ENCODE assay signal across 23 cellular contexts in genomic region chr9:4020038-4020746, GRCh38.
DNase-seq lines count a peak whose midpoint lies in the region; ATAC-seq and TF ChIP-seq lines count a peak whose summit lies in the region.
"Had no signal": no experiment of that assay in that cellular context is flagged by ENCODE, and none has a peak within 500 bp of the region (broad histone marks: within the 10 kb centered on the region; RNA-seq: fewer than 3 reads in every experiment).

No MANE protein-coding gene starts in this region.

- H3K9ac ChIP-seq in Loucy (ENCODE audit: low read depth, low read length, poor library complexity, severe bottlenecking) = no peak overlapping the region

- H3K27me3 ChIP-seq in Loucy (ENCODE audit: insufficient read depth, low read length, poor library complexity, severe bottlenecking) = no peaks in the 10 kb centered on the region
- no peaks in the 10 kb centered on the region for H3K27me3 ChIP-seq in hepatocyte
- no peaks in the 10 kb centered on the region for H3K27me3 ChIP-seq in tibial artery
- H3K27me3 ChIP-seq: breast epithelium, pancreas, sigmoid colon, thyroid gland had no signal

- H3K27ac ChIP-seq in hepatocyte (peak overlapping the region; percentile 59), tibial artery (no peak overlapping the region)
- H3K27ac ChIP-seq: breast epithelium, pancreas, thyroid gland had no signal

- peaks cover 5% of the 10 kb centered on the region for H3K4me1 ChIP-seq in Loucy (ENCODE audit: insufficient read depth, low read length, poor library complexity, severe bottlenecking)
- H3K4me1 ChIP-seq in hepatocyte (ENCODE audit: insufficient read depth) = peaks cover 38% of the 10 kb centered on the region
- no peaks in the 10 kb centered on the region for H3K4me1 ChIP-seq in tibial artery
- H3K4me1 ChIP-seq: breast epithelium had no signal

- H2AFZ ChIP-seq in Loucy (ENCODE audit: low read length) (peak overlapping the region; percentile 54), hepatocyte (no peak overlapping the region)

- DNase-seq in DMS79 (lab: John Stamatoyannopoulos, UW) (peak; percentile 75), amniotic epithelial cell (ENCODE audit: low read depth) (peak; percentile 50), hepatocyte (ENCODE audit: low spot score) (peak; percentile 24), tibial artery (no peak), COLO668 (lab: John Stamatoyannopoulos, UW; ENCODE audit: unreplicated experiment) (no peak)
- DNase-seq in activated effector memory CD4-positive, alpha-beta T cell treated with anti-CD3 and anti-CD28 coated beads, Interleukin-2, amount 50 U/mL, for 16 hours = no peak
- DNase-seq: activated CD4-positive, alpha-beta memory T cell treated with anti-CD3 and anti-CD28 coated beads, Interleukin-2, amount 10 ng/mL, durations not matched to agents 7 days and 5 days; CD4-positive, alpha-beta T cell; DND-41; erythroblast; naive B cell; NCI-H1930; pancreas; sigmoid colon; stimulated activated CD4-positive, alpha-beta T cell treated with anti-CD3 and anti-CD28 coated beads, Interleukin-2, amount 100 ng/mL, for 24 hours; stimulated activated naive CD4-positive, alpha-beta T cell treated with Interleukin-2 at 50 U/mL for 16 hours; thyroid gland had no signal

- no peaks in the 10 kb centered on the region for H3K36me3 ChIP-seq in Loucy (ENCODE audit: insufficient read depth, low read length)
- no peaks in the 10 kb centered on the region for H3K36me3 ChIP-seq in hepatocyte (replicated peaks; ENCODE audit: insufficient read depth, low read depth)
- H3K36me3 ChIP-seq in tibial artery = no peaks in the 10 kb centered on the region
- H3K36me3 ChIP-seq: breast epithelium, pancreas, sigmoid colon, thyroid gland had no signal

- H3K79me2 ChIP-seq in Loucy (ENCODE audit: insufficient read depth, low read length) (no peaks in the 10 kb centered on the region), hepatocyte (no peaks in the 10 kb centered on the region)

- H3K9me3 ChIP-seq in Loucy (ENCODE audit: insufficient read depth, low read depth, low read length) (no peaks in the 10 kb centered on the region), hepatocyte (ENCODE audit: low read depth) (no peaks in the 10 kb centered on the region), tibial artery (no peaks in the 10 kb centered on the region)
- H3K9me3 ChIP-seq: breast epithelium, pancreas, sigmoid colon, thyroid gland had no signal

- TF ChIP-seq CTCF in Loucy (conservative IDR thresholded peaks at IDR 0.05; ENCODE audit: low read length) = no peak
- no peak for TF ChIP-seq CTCF in hepatocyte (IDR thresholded peaks at IDR 0.05; ENCODE audit: poor library complexity)
- TF ChIP-seq CTCF in tibial artery (IDR thresholded peaks at IDR 0.05) = no peak

- no peaks in the 10 kb centered on the region for H4K20me1 ChIP-seq in Loucy (ENCODE audit: insufficient read depth, low read length, poor library complexity, severe bottlenecking)
- no peaks in the 10 kb centered on the region for H4K20me1 ChIP-seq in hepatocyte (ENCODE audit: insufficient read depth, poor library complexity, severe bottlenecking)

- H3K4me2 ChIP-seq in Loucy (ENCODE audit: low read depth, low read length, poor library complexity, severe bottlenecking) (peak overlapping the region; percentile 15), hepatocyte (peak overlapping the region; percentile 38)

- 56% methylated on average over 4 of the region's 4 CpGs for WGBS in hepatocyte (ENCODE audit: low lambda C conversion rate, missing lambda C conversion rate)

- no peak for ATAC-seq in HG03159 (IDR thresholded peaks at IDR 0.05; ENCODE audit: unreplicated experiment)
- ATAC-seq: HCT116, Panc1, WTC11 had no signal

- H3K4me3 ChIP-seq in Loucy (ENCODE audit: low read length, poor library complexity, severe bottlenecking) = no peak overlapping the region
- H3K4me3 ChIP-seq in hepatocyte = no peak overlapping the region
- no peak overlapping the region for H3K4me3 ChIP-seq in tibial artery
- H3K4me3 ChIP-seq: breast epithelium, pancreas, sigmoid colon, thyroid gland had no signal

- H3K9me2 ChIP-seq in Loucy (replicated peaks; ENCODE audit: low read depth, low read length) = no peaks in the 10 kb centered on the region
- H3K9me2 ChIP-seq in hepatocyte (replicated peaks; ENCODE audit: insufficient read depth) = no peaks in the 10 kb centered on the region

- intact Hi-C loops in tibial artery (cut with DNase I; ENCODE audit: low total_unique reads) = no loop called here

- no peaks in the 10 kb centered on the region for H3F3A ChIP-seq in Loucy (ENCODE audit: low read depth)

Comparison
In these comparisons a context has a peak if more than half of its experiments do, and no peak if none do; other contexts are left out.
1. DNase-seq: peak in DMS79 (single experiment), amniotic epithelial cell (single experiment) and hepatocyte (single experiment); none in tibial artery (0 of 2), COLO668 (single experiment) and activated effector memory CD4-positive, alpha-beta T cell treated with anti-CD3 and anti-CD28 coated beads, Interleukin-2, amount 50 U/mL, for 16 hours (single experiment).